22 cellular contexts compared by ENCODE assay signal in the genomic region with DNA sequence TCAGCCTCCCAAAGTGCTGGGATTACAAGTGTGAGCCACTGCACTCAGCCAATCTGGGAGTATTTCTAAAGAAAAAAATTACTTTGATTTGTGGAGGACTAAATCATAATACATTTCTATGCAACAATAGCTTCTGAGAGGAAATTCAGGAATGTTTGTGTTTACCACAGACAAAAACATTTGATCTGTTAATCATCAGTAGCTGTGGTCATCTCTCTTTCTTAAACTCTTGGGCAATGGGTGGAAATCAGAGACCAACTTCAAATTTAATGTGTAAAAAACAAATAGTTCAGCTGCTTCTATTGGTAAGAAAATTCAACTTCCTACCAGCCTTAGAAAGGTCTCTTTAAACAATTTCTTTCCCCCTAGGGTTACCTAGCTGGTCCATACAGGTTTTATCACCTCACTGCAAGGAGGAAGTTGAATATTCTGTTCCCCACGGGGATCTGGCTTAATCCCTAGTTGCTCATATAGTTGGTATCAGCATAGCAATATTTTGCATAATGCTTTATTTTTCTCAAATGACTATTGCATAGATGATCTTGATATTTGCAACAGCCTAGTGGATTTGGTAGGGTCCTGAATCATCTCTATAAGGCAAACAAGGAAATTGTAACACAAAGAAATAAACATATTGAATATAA. TPM values are rescaled to one million over a fixed set of nuclear protein-coding genes. Genes with fewer than 3 reads are reported as not detected.
DNase-seq lines count a peak whose midpoint lies in the region; TF ChIP-seq lines count a peak whose summit lies in the region.
"Had no signal": no experiment of that assay in that cellular context is flagged by ENCODE, and none has a peak within 500 bp of the region (broad histone marks: within the 10 kb centered on the region; RNA-seq: fewer than 3 reads in every experiment).

No MANE protein-coding gene starts in this region.

- no peak overlapping the region for H3K4me3 Mint-ChIP-seq in MCF 10A (ENCODE audit: unreplicated experiment)
- H3K4me3 Mint-ChIP-seq: activated naive CD8-positive, alpha-beta T cell treated with anti-CD3 and anti-CD28 coated beads, Interleukin-2, amount 10 ng/mL, durations not matched to agents 7 days and 5 days; immature natural killer cell; naive thymus-derived CD8-positive, alpha-beta T cell had no signal

- POLR2A ChIA-PET in MCF 10A (lab: Yijun Ruan, JAX), result interaction anchor here (0.7 kb wide), 1 partner anchor 21 kb away, joined by 3 read pairs; the partner anchor contains the start of gene PPP4R2

- H3K27ac ChIP-seq in breast epithelium (no peak overlapping the region), SJSA1 (peak overlapping the region; percentile 28), spleen (peak overlapping the region in 6 of 8 donors; percentile 16 to 88 (median 80)), coronary artery (no peak overlapping the region)
- H3K27ac ChIP-seq: 22Rv1, prostate gland had no signal

- TF ChIP-seq POLR2A in breast epithelium (IDR thresholded peaks at IDR 0.05) (no peak), spleen (IDR thresholded peaks at IDR 0.05) (no peak)

- TF ChIP-seq CTCF in MCF 10A (IDR thresholded peaks at IDR 0.05; ENCODE audit: unreplicated experiment) (no peak), breast epithelium (IDR thresholded peaks at IDR 0.05) (no peak), spleen (IDR thresholded peaks at IDR 0.05 in 8 of 11, conservative IDR thresholded peaks at IDR 0.05 in 3 of 11) (no peak), coronary artery (IDR thresholded peaks at IDR 0.05) (no peak)

- peaks cover 6% of the 10 kb centered on the region for H3K4me1 Mint-ChIP-seq in MCF 10A (ENCODE audit: insufficient read depth, unreplicated experiment)
- H3K4me1 Mint-ChIP-seq: immature natural killer cell had no signal

- H3K4me1 ChIP-seq in breast epithelium, result no peaks in the 10 kb centered on the region
- H3K4me1 ChIP-seq in SJSA1 (replicated peaks), result peaks cover 7% of the 10 kb centered on the region; the same call in 1 of the 2 replicates
- H3K4me1 ChIP-seq in spleen, result peaks cover 0 to 5% (median 0%) of the 10 kb centered on the region in 6 donors
- H3K4me1 ChIP-seq: prostate gland had no signal

- no peak overlapping the region for H3K4me3 ChIP-seq in breast epithelium
- no peak overlapping the region for H3K4me3 ChIP-seq in SJSA1
- H3K4me3 ChIP-seq in spleen, result no peak overlapping the region
- H3K4me3 ChIP-seq in coronary artery, result no peak overlapping the region
- H3K4me3 ChIP-seq: lung, prostate gland had no signal

- no peaks in the 10 kb centered on the region for H3K9me3 Mint-ChIP-seq in MCF 10A (ENCODE audit: unreplicated experiment)
- H3K9me3 Mint-ChIP-seq: activated naive CD8-positive, alpha-beta T cell treated with anti-CD3 and anti-CD28 coated beads, Interleukin-2, amount 10 ng/mL, durations not matched to agents 7 days and 5 days; immature natural killer cell; naive thymus-derived CD8-positive, alpha-beta T cell had no signal

- H3K36me3 Mint-ChIP-seq in MCF 10A (ENCODE audit: insufficient read depth, unreplicated experiment), result peaks cover 6% of the 10 kb centered on the region
- H3K36me3 Mint-ChIP-seq: activated naive CD8-positive, alpha-beta T cell treated with anti-CD3 and anti-CD28 coated beads, Interleukin-2, amount 10 ng/mL, durations not matched to agents 7 days and 5 days; immature natural killer cell; naive thymus-derived CD8-positive, alpha-beta T cell had no signal

- intact Hi-C loops in MCF 10A (cut with micrococcal nuclease), result no loop called here
- intact Hi-C loops in breast epithelium (cut with DNase I; ENCODE audit: low total_unique reads), result no loop called here
- intact Hi-C loops in spleen (cut with DNase I; ENCODE audit: low total_unique reads), result no loop called here

- H3K27me3 ChIP-seq in breast epithelium (no peaks in the 10 kb centered on the region), SJSA1 (replicated peaks) (no peaks in the 10 kb centered on the region), spleen (replicated peaks in 1 of 7) (peaks cover 0 to 7% (median 0%) of the 10 kb centered on the region in 7 donors)

- H3K36me3 ChIP-seq in breast epithelium (no peaks in the 10 kb centered on the region), SJSA1 (no peaks in the 10 kb centered on the region), spleen (no peaks in the 10 kb centered on the region)
- H3K36me3 ChIP-seq: prostate gland had no signal

- peak; percentile 52 for DNase-seq in MCF 10A (ENCODE audit: unreplicated experiment)
- DNase-seq in breast epithelium (ENCODE audit: low spot score in 2 of 2), result no peak
- DNase-seq in SJSA1 (ENCODE audit: low read depth in 1 of 2, low spot score in 2 of 2), result peak in 1 of 2 experiments; percentile 46
- DNase-seq in fibroblast of peridontal ligament (ENCODE audit: extremely low read depth), result peak; percentile 79
- DNase-seq in spleen, result no peak
- no peak for DNase-seq in LoVo (ENCODE audit: low spot score)
- no peak for DNase-seq in coronary artery (ENCODE audit: low spot score)
- DNase-seq in midbrain (lab: John Stamatoyannopoulos, UW), result no peak
- DNase-seq: activated naive CD8-positive, alpha-beta T cell treated with anti-CD3 and anti-CD28 coated beads, Interleukin-2, amount 10 ng/mL, durations not matched to agents 7 days and 5 days; central memory CD4-positive, alpha-beta T cell; DMS53; glutamatergic neuron; immature natural killer cell; MM.1S; naive thymus-derived CD8-positive, alpha-beta T cell; NCI-H187 treated with DMSO at 0.1 percent for 48 hours; SHP77; stimulated activated CD4-positive, alpha-beta T cell treated with anti-CD3 and anti-CD28 coated beads, Interleukin-12 subunit alpha, Interleukin-12 subunit beta, amount 100 ng/mL, for 4 hours; stimulated activated naive CD4-positive, alpha-beta T cell had no signal

- no peaks in the 10 kb centered on the region for H3K27me3 Mint-ChIP-seq in MCF 10A (ENCODE audit: insufficient read depth, unreplicated experiment)

- no peaks in the 10 kb centered on the region for H3K9me3 ChIP-seq in breast epithelium
- H3K9me3 ChIP-seq in SJSA1 (replicated peaks), result no peaks in the 10 kb centered on the region
- no peaks in the 10 kb centered on the region for H3K9me3 ChIP-seq in spleen
- H3K9me3 ChIP-seq: prostate gland had no signal

- H3K27ac Mint-ChIP-seq in MCF 10A (ENCODE audit: low read depth, unreplicated experiment), result no peak overlapping the region
- H3K27ac Mint-ChIP-seq: activated naive CD8-positive, alpha-beta T cell treated with anti-CD3 and anti-CD28 coated beads, Interleukin-2, amount 10 ng/mL, durations not matched to agents 7 days and 5 days; immature natural killer cell; naive thymus-derived CD8-positive, alpha-beta T cell had no signal

- CTCF ChIA-PET in MCF 10A (lab: Yijun Ruan, JAX), result interaction anchor here (0.6 to 1.2 kb wide), 4 partner anchors 37 to 89 kb away, joined by 3 to 4 read pairs (median 3); partner anchors contain the start of gene GXYLT2

- no TSS peak for BruUV-seq in MCF 10A (replicated peaks; lab: Mats Ljungman, UMichigan)

- WGBS in spleen, 5 donors, result 24 to 36% (median 33%) methylated on average over 1 of the region's 1 CpG

RNA-seq across cellular contexts. Expression of gene PPP4R2, which starts 20.3 kb away (rescaled TPM):
- total RNA-seq in MCF 10A (2022) (86.3 and 105 TPM in 2 replicates), breast epithelium (10 to 100 TPM; 34.6 to 71.4 (median 49.2) TPM), spleen (10 to 100 TPM; 44.8 to 94.7 (median 70.1) TPM)
- total RNA-seq in SJSA1 (2014; rRNA removed; shearing (Covaris generic)), result 51.9 and 53.7 TPM in 2 replicates
- polyA plus RNA-seq in spleen, result 10 to 100 TPM; 12.2 to 18.4 (median 13.1) TPM

Comparison
In these comparisons a context has a peak if more than half of its experiments do, and no peak if none do; other contexts are left out.
1. DNase-seq: peak in MCF 10A (single experiment) and fibroblast of peridontal ligament (single experiment); none in breast epithelium (0 of 2), spleen (single experiment), LoVo (single experiment), coronary artery (single experiment) and midbrain (single experiment).
2. H3K27ac ChIP-seq: peak in SJSA1 (single experiment) and spleen (6 of 8); none in breast epithelium (0 of 2) and coronary artery (0 of 2).